ENCODE assay signal across 8 cellular contexts in the genomic region with DNA sequence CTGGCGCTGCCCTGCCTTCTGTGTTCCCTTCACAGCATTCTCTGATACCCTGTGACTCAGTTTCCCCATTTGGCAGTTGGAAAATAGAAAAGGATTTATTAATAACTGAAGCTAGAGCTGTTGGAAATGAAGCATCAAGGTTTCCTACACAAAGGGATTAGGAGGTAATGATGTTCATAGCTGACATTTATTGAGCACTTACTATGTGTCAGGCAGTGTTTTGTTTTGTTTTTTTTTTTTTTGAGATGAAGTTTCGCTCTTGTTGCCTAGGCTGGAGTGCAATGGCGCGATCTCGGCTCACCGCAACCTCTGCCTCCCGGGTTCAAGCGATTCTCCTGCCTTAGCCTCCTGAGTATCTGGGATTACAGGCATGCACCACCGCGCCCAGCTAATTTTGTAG. TPM values are rescaled to one million over a fixed set of nuclear protein-coding genes. Genes with fewer than 3 reads are reported as not detected.
DNase-seq lines count a peak whose midpoint lies in the region; ATAC-seq, FAIRE-seq and TF ChIP-seq lines count a peak whose summit lies in the region.
"Not testable (repeated sequence)": the region's sequence is repeated elsewhere in the genome, so short reads cannot be mapped to it uniquely, and the experiment has no call there.

No MANE protein-coding gene starts in this region.

- H3K9me3 Mint-ChIP-seq in CD4-positive, CD25-positive, alpha-beta regulatory T cell; nephron; stimulated activated naive CD8-positive, alpha-beta T cell treated with anti-CD3 and anti-CD28 coated beads, Interleukin-15, Interleukin-2, amounts not matched to agents 100 ng/mL and 50 ng/mL, for 24 hours: not testable (repeated sequence)

- H3K4me2 ChIP-seq in OCI-LY3 (ENCODE audit: low read length) (peak overlapping the region; percentile 77), K562 (ENCODE audit: insufficient read depth, low read length) (peak overlapping the region; percentile 90; the same call in 1 of the 2 replicates)
- H3K4me2 ChIP-seq in hepatocyte = not testable (repeated sequence)

- H3K4me3 Mint-ChIP-seq in CD4-positive, CD25-positive, alpha-beta regulatory T cell = peak overlapping the region; percentile 39 to 86 (median 72)
- peak overlapping the region in 1 of 3 experiments; percentile 58 for H3K4me3 Mint-ChIP-seq in nephron
- peak overlapping the region; percentile 17 for H3K4me3 Mint-ChIP-seq in stimulated activated naive CD8-positive, alpha-beta T cell treated with anti-CD3 and anti-CD28 coated beads, Interleukin-15, Interleukin-2, amounts not matched to agents 100 ng/mL and 50 ng/mL, for 24 hours

- DNase-seq in CD4-positive, CD25-positive, alpha-beta regulatory T cell; K562 (ENCODE audit: extremely low read depth in 1 of 4, low spot score in 3 of 4); hepatocyte (ENCODE audit: low spot score); upper lobe of right lung: not testable (repeated sequence)
- DNase-seq in activated CD8-positive, alpha-beta memory T cell treated with anti-CD3 and anti-CD28 coated beads for 24 hours = peak; percentile 35

- not testable (repeated sequence) for H3K4me3 ChIP-seq in CD4-positive, CD25-positive, alpha-beta regulatory T cell (ENCODE audit: low read depth, low read length); K562; hepatocyte; upper lobe of right lung
- peak overlapping the region; percentile 79; the same call in 1 of the 2 replicates for H3K4me3 ChIP-seq in OCI-LY3 (ENCODE audit: low read length)

- POLR2A ChIA-PET in K562 (lab: Yijun Ruan, JAX) = interaction anchor here (1.0 to 9.6 kb wide), 6 partner anchors 9 to 142 kb away, joined by 3 to 132 read pairs (median 8); no protein-coding TSS in a partner anchor

- intact Hi-C loops in K562 (cut with micrococcal nuclease); upper lobe of right lung (cut with DNase I): not testable (repeated sequence)

- not testable (repeated sequence) for FAIRE-seq in K562 (lab: Jason Lieb, UNC)

- H3K27me3 ChIP-seq in CD4-positive, CD25-positive, alpha-beta regulatory T cell (ENCODE audit: control insufficient read depth, insufficient read depth, low read length); OCI-LY3 (ENCODE audit: low read depth, low read length); K562 (ENCODE audit: control insufficient read depth in 2 of 2, insufficient read depth in 2 of 2, low read length in 2 of 2); hepatocyte; upper lobe of right lung: not testable (repeated sequence)

- not testable (repeated sequence) for H3K27ac ChIP-seq in CD4-positive, CD25-positive, alpha-beta regulatory T cell (ENCODE audit: insufficient read depth, low read length, poor library complexity, severe bottlenecking); OCI-LY3 (ENCODE audit: low read length)
- peak overlapping the region; percentile 99; the same call in 1 of the 3 replicates for H3K27ac ChIP-seq in K562 (ENCODE audit: extremely low read depth, low read depth, low read length)
- peak overlapping the region; percentile 99 for H3K27ac ChIP-seq in hepatocyte
- H3K27ac ChIP-seq in upper lobe of right lung = peak overlapping the region; percentile 98

- CTCF ChIA-PET in K562 (lab: Yijun Ruan, JAX; ENCODE audit: low intra/inter-chr PET ratio) = interaction anchor here (0.6 kb wide), 1 partner anchor 70 kb away, joined by 3 read pairs; no protein-coding TSS in a partner anchor

- in situ Hi-C loops in K562 (cut with MboI) = not testable (repeated sequence)

- peak overlapping the region; percentile 71 to 95 (median 87) for H3K27ac Mint-ChIP-seq in CD4-positive, CD25-positive, alpha-beta regulatory T cell
- H3K27ac Mint-ChIP-seq in nephron = peak overlapping the region in 2 of 3 experiments; percentile 41 to 69
- not testable (repeated sequence) for H3K27ac Mint-ChIP-seq in stimulated activated naive CD8-positive, alpha-beta T cell treated with anti-CD3 and anti-CD28 coated beads, Interleukin-15, Interleukin-2, amounts not matched to agents 100 ng/mL and 50 ng/mL, for 24 hours

- TF ChIP-seq EP300 in K562 (IDR thresholded peaks at IDR 0.05; ENCODE audit: low read length) = not testable (repeated sequence)

- TF ChIP-seq POLR2A in K562 (conservative IDR thresholded peaks at IDR 0.05) = not testable (repeated sequence)

- H3K27me3 Mint-ChIP-seq in CD4-positive, CD25-positive, alpha-beta regulatory T cell; nephron (ENCODE audit: low read depth); stimulated activated naive CD8-positive, alpha-beta T cell treated with anti-CD3 and anti-CD28 coated beads, Interleukin-15, Interleukin-2, amounts not matched to agents 100 ng/mL and 50 ng/mL, for 24 hours: not testable (repeated sequence)

- H3K9me1 ChIP-seq in K562 (ENCODE audit: control insufficient read depth, insufficient read depth, low read length) = not testable (repeated sequence)

- H2AFZ ChIP-seq in OCI-LY3 (ENCODE audit: low read depth, low read length); K562 (ENCODE audit: low read depth, low read length); hepatocyte: not testable (repeated sequence)

- 0 out of 2 replicates have a peak overlapping the region, but pooled peaks have one; percentile 83 for H3K9ac ChIP-seq in OCI-LY3 (ENCODE audit: low read length)
- H3K9ac ChIP-seq in K562 (ENCODE audit: insufficient read depth in 1 of 2, low read depth in 2 of 2, low read length in 2 of 2) = peak overlapping the region in 1 of 2 experiments; percentile 95; a peak in 2 of 4 replicates

- 96% methylated on average over 4 of the region's 10 CpGs for WGBS in K562 (ENCODE audit: insufficient coverage, low coverage, missing lambda C conversion rate)
- 97% methylated on average over 10 of the region's 10 CpGs for WGBS in hepatocyte (ENCODE audit: low lambda C conversion rate, missing lambda C conversion rate)

- H3K36me3 ChIP-seq in CD4-positive, CD25-positive, alpha-beta regulatory T cell (ENCODE audit: control insufficient read depth, insufficient read depth, low read length); OCI-LY3 (replicated peaks; ENCODE audit: low read depth, low read length); K562 (ENCODE audit: control insufficient read depth, insufficient read depth, low read length); hepatocyte (replicated peaks; ENCODE audit: insufficient read depth, low read depth); upper lobe of right lung: not testable (repeated sequence)

- H3K4me1 Mint-ChIP-seq in CD4-positive, CD25-positive, alpha-beta regulatory T cell = peaks cover 9 to 50% (median 26%) of the 10 kb centered on the region in 4 donors
- peaks cover 27% of the 10 kb centered on the region for H3K4me1 Mint-ChIP-seq in nephron
- peaks cover 55% of the 10 kb centered on the region for H3K4me1 Mint-ChIP-seq in stimulated activated naive CD8-positive, alpha-beta T cell treated with anti-CD3 and anti-CD28 coated beads, Interleukin-15, Interleukin-2, amounts not matched to agents 100 ng/mL and 50 ng/mL, for 24 hours (ENCODE audit: low read depth)

- H3K79me2 ChIP-seq in OCI-LY3 (ENCODE audit: low read length); hepatocyte: not testable (repeated sequence)
- peaks cover 11% of the 10 kb centered on the region; the same call in 2 of the 3 replicates for H3K79me2 ChIP-seq in K562 (ENCODE audit: control insufficient read depth, insufficient read depth, low read length)

- not testable (repeated sequence) for ATAC-seq in CD4-positive, CD25-positive, alpha-beta regulatory T cell (ENCODE audit: low read depth in 2 of 2); K562; upper lobe of right lung

- H4K20me1 ChIP-seq in OCI-LY3 (ENCODE audit: insufficient read depth, low read length); K562 (replicated peaks; ENCODE audit: control insufficient read depth, insufficient read depth, low read length); hepatocyte (ENCODE audit: insufficient read depth, poor library complexity, severe bottlenecking): not testable (repeated sequence)

- not testable (repeated sequence) for H3K9me3 ChIP-seq in CD4-positive, CD25-positive, alpha-beta regulatory T cell (ENCODE audit: control insufficient read depth in 2 of 2, low read length in 2 of 2); OCI-LY3 (ENCODE audit: insufficient read depth, low read length); K562 (replicated peaks; ENCODE audit: control insufficient read depth, insufficient read depth, low read depth, low read length); hepatocyte (ENCODE audit: low read depth); upper lobe of right lung

- H3K36me3 Mint-ChIP-seq in CD4-positive, CD25-positive, alpha-beta regulatory T cell; nephron (ENCODE audit: low read depth); stimulated activated naive CD8-positive, alpha-beta T cell treated with anti-CD3 and anti-CD28 coated beads, Interleukin-15, Interleukin-2, amounts not matched to agents 100 ng/mL and 50 ng/mL, for 24 hours (ENCODE audit: low read depth): not testable (repeated sequence)

- H3K9me2 ChIP-seq in hepatocyte (replicated peaks; ENCODE audit: insufficient read depth) = not testable (repeated sequence)

- not testable (repeated sequence) for TF ChIP-seq CTCF in OCI-LY3 (IDR thresholded peaks at IDR 0.05; ENCODE audit: low read depth, low read length); K562 (IDR thresholded peaks at IDR 0.05 in 2 of 3, conservative IDR thresholded peaks at IDR 0.05 in 1 of 3; ENCODE audit: insufficient read depth in 2 of 3, low read depth in 1 of 3, low read length in 3 of 3); hepatocyte (IDR thresholded peaks at IDR 0.05; ENCODE audit: poor library complexity); nephron (IDR thresholded peaks at IDR 0.05; ENCODE audit: unreplicated experiment in 3 of 3); upper lobe of right lung (IDR thresholded peaks at IDR 0.05)

- BruUV-seq in K562 (replicated peaks; lab: Mats Ljungman, UMichigan) = not testable (repeated sequence)

- not testable (repeated sequence) for TF ChIP-seq RAD21 in K562 (CRISPR knock-in tag; conservative IDR thresholded peaks at IDR 0.05 in 1 of 2, IDR thresholded peaks at IDR 0.05 in 1 of 2)

- peaks cover 39% of the 10 kb centered on the region for H3K4me1 ChIP-seq in CD4-positive, CD25-positive, alpha-beta regulatory T cell (ENCODE audit: control insufficient read depth, insufficient read depth, low read length, poor library complexity, severe bottlenecking)
- H3K4me1 ChIP-seq in OCI-LY3 (ENCODE audit: low read length) (peaks cover 29% of the 10 kb centered on the region), K562 (replicated peaks in 1 of 2; ENCODE audit: control insufficient read depth in 2 of 2, insufficient read depth in 2 of 2, low read length in 2 of 2) (peaks cover 33 to 37% of the 10 kb centered on the region in 2 experiments), hepatocyte (ENCODE audit: insufficient read depth) (peaks cover 23% of the 10 kb centered on the region), upper lobe of right lung (peaks cover 32% of the 10 kb centered on the region)

RNA-seq across cellular contexts. Expression of a gene that starts 7.5 kb away (rescaled TPM):
- 364 TPM for total RNA-seq in CD4-positive, CD25-positive, alpha-beta regulatory T cell
- 100 to 1,000 TPM; 288 to 597 (median 387) TPM for polyA plus RNA-seq in CD4-positive, CD25-positive, alpha-beta regulatory T cell
- total RNA-seq in K562 (2011; cell fraction: chromatin; rRNA removed; ENCODE audit: low replicate concordance) = 116 and 315 TPM in 2 replicates
- total RNA-seq in K562 (2011; cell fraction: nucleolus; rRNA removed) = 52.7 and 78.6 TPM in 2 replicates
- 175 and 257 TPM in 2 replicates for total RNA-seq in K562 (2011; cell fraction: nucleoplasm; rRNA removed)
- total RNA-seq in K562 (2014; rRNA removed) = 316 and 345 TPM in 2 replicates
- total RNA-seq in K562 (2014; rRNA removed; fragmentation: Illumina TruSeq; extraction: Trizol) = 620 and 713 TPM in 2 replicates
- total RNA-seq in K562 (2015; rRNA removed; fragmentation: Illumina TruSeq; extraction: Trizol) = 585 and 652 TPM in 2 replicates
- 429 and 432 TPM in 2 replicates for total RNA-seq in K562 (2021)
- 785 and 870 TPM in 2 replicates for polyA plus RNA-seq in K562 (2011; rRNA removed)
- 63.7 and 209 TPM in 2 replicates for polyA plus RNA-seq in K562 (2011; cell fraction: cytosol; rRNA removed)
- 124 and 204 TPM in 2 replicates for polyA plus RNA-seq in K562 (2011; cell fraction: nucleus; rRNA removed)
- polyA plus RNA-seq in K562 (2012) = 386 and 493 TPM in 2 replicates
- polyA plus RNA-seq in K562 (2014; fragmentation: Illumina TruSeq; extraction: Trizol) = 528 and 852 TPM in 2 replicates
- 100 to 1,000 TPM; 197 to 480 TPM for polyA plus RNA-seq in K562 (2014; fragmentation: Nextera tagmentation; extraction: Ambion mirVana)
- 219 and 255 TPM in 2 replicates for polyA plus RNA-seq in K562 (2014; rRNA removed)
- 693 and 694 TPM in 2 replicates for polyA minus RNA-seq in K562 (2011; rRNA and poly(A)+ RNA removed)
- 406 and 559 TPM in 2 replicates for polyA minus RNA-seq in K562 (2011; cell fraction: cytosol; rRNA and poly(A)+ RNA removed)
- 36.6 and 130 TPM in 2 replicates for polyA minus RNA-seq in K562 (2011; cell fraction: nucleus; rRNA and poly(A)+ RNA removed)
- 354 and 381 TPM in 2 replicates for total RNA-seq in hepatocyte
- polyA plus RNA-seq in hepatocyte = 300 and 374 TPM in 2 replicates
- 244 TPM for total RNA-seq in upper lobe of right lung
